In the genomic region with DNA sequence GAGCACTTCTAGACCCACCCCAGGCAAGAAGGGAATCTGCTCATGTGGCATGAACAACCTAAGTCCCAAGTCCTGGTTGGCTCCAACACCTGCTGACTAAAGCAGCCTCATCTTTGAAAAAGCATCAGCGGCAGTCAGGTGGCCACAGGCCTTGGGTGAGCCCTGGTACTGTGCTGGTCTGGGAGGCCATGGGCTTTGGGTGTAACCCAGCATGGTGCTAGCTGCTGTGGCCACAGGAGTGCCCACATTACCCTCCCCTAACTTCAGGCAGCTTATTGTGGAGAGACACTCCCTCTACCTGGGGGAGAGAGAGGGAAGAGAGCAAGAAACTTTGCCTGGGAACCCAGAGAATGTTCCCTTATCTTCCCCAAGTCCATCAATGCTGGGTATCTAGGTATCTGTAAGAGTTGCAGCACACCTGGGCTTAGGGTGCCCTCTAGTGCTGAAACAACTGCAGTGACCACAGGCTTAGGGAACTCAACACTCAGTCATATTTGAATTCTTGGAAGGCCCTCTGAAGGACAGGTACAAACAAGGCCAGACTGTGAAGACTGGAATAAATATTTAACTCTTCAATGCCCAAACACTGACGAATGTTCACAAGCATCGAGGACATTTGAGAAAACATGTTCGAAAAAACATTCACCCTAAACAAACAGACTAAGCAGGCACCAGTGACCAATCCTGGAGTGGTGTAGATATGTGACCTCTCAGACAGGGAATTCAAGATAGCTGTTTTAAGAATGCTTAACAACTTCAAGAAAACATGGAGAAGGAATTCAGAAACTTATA, we compare ENCODE assay signal across 8 cellular contexts.
DNase-seq lines count a peak whose midpoint lies in the region; ATAC-seq and TF ChIP-seq lines count a peak whose summit lies in the region.

No MANE protein-coding gene starts in this region.

- no peaks in the 10 kb centered on the region for H3K79me2 ChIP-seq in OCI-LY1 (ENCODE audit: insufficient read depth, low read length)
- H3K79me2 ChIP-seq in fibroblast of lung (ENCODE audit: control insufficient read depth, insufficient read depth, low read length) = peaks cover 3% of the 10 kb centered on the region

- H3K9me2 ChIP-seq in OCI-LY1 (ENCODE audit: low read depth, low read length) = no peaks in the 10 kb centered on the region

- H3K4me1 Mint-ChIP-seq in stimulated activated naive CD8-positive, alpha-beta T cell treated with anti-CD3 and anti-CD28 coated beads, Interleukin-15, amount 100 ng/mL, for 72 hours = no peaks in the 10 kb centered on the region
- H3K4me1 Mint-ChIP-seq in activated T-helper 1 cell treated with anti-CD3 and anti-CD28 coated beads, Interleukin-12 subunit alpha, Interleukin-12 subunit beta, Interleukin-2, Interleukin-4 antibody, amounts not matched to agents 30 ng/mL and 10 ng/mL and 1 ng/mL, durations not matched to agents 14 hours and 24 hours and 36 hours (ENCODE audit: low read depth) = peaks cover 2% of the 10 kb centered on the region

- H3K27me3 Mint-ChIP-seq in stimulated activated naive CD8-positive, alpha-beta T cell treated with anti-CD3 and anti-CD28 coated beads, Interleukin-15, amount 100 ng/mL, for 72 hours = no peaks in the 10 kb centered on the region
- H3K27me3 Mint-ChIP-seq in activated T-helper 1 cell treated with anti-CD3 and anti-CD28 coated beads, Interleukin-12 subunit alpha, Interleukin-12 subunit beta, Interleukin-2, Interleukin-4 antibody, amounts not matched to agents 30 ng/mL and 10 ng/mL and 1 ng/mL, durations not matched to agents 14 hours and 24 hours and 36 hours (ENCODE audit: insufficient read depth) = no peaks in the 10 kb centered on the region

- DNase-seq in stimulated activated naive CD8-positive, alpha-beta T cell treated with anti-CD3 and anti-CD28 coated beads, Interleukin-15, amount 100 ng/mL, for 72 hours = no peak
- no peak for DNase-seq in stimulated activated naive CD8-positive, alpha-beta T cell treated with anti-CD3 and anti-CD28 coated beads, Interleukin-15, Interleukin-2, amounts not matched to agents 100 U/mL and 50 U/mL, for 24 hours
- DNase-seq in fibroblast of lung (ENCODE audit: low read depth in 2 of 2) = peak in 1 of 2 donors; percentile 38
- no peak for DNase-seq in activated CD4-positive, CD25-positive, alpha-beta regulatory T cell (lab: John Stamatoyannopoulos, UW)
- DNase-seq in GF-D8 (lab: John Stamatoyannopoulos, UW) = no peak
- no peak for DNase-seq in activated T-helper 1 cell treated with anti-CD3 and anti-CD28 coated beads, Interleukin-12 subunit alpha, Interleukin-12 subunit beta, Interleukin-2, Interleukin-4 antibody, amounts not matched to agents 30 ng/mL and 10 ng/mL and 1 ng/mL, durations not matched to agents 14 hours and 24 hours and 36 hours (ENCODE audit: low spot score)

- H3F3A ChIP-seq in OCI-LY1 (ENCODE audit: insufficient read depth, low read length) = no peaks in the 10 kb centered on the region

- H3K4me3 ChIP-seq in OCI-LY1 (ENCODE audit: low read depth, low read length, poor library complexity, severe bottlenecking) (no peak overlapping the region), fibroblast of lung (replicated peaks in 1 of 4; ENCODE audit: control extremely low read depth in 1 of 4, insufficient read depth in 1 of 4, low read depth in 3 of 4, low read length in 4 of 4) (no peak overlapping the region)

- H3K27ac ChIP-seq in OCI-LY1 (ENCODE audit: low read depth, low read length, poor library complexity, severe bottlenecking) (no peak overlapping the region), fibroblast of lung (ENCODE audit: insufficient read depth, low read length) (no peak overlapping the region)

- H3K4me2 ChIP-seq in OCI-LY1 (ENCODE audit: low read length) = no peak overlapping the region
- no peak overlapping the region for H3K4me2 ChIP-seq in fibroblast of lung (ENCODE audit: extremely low read depth, insufficient read depth, low read length)

- H4K20me1 ChIP-seq in OCI-LY1 (ENCODE audit: insufficient read depth, low read length) = no peaks in the 10 kb centered on the region
- no peaks in the 10 kb centered on the region for H4K20me1 ChIP-seq in fibroblast of lung (ENCODE audit: control insufficient read depth, extremely low read depth, insufficient read depth, low read length)

- H3K27me3 ChIP-seq in OCI-LY1 (ENCODE audit: insufficient read depth, low read length) (no peaks in the 10 kb centered on the region), fibroblast of lung (ENCODE audit: control insufficient read depth, insufficient read depth, low read length) (no peaks in the 10 kb centered on the region)

- H3K36me3 ChIP-seq in OCI-LY1 (ENCODE audit: insufficient read depth, low read length) = peaks cover 81% of the 10 kb centered on the region
- H3K36me3 ChIP-seq in fibroblast of lung (ENCODE audit: control insufficient read depth, insufficient read depth, low read length) = peaks cover 4% of the 10 kb centered on the region

- ATAC-seq in stimulated activated naive CD8-positive, alpha-beta T cell treated with anti-CD3 and anti-CD28 coated beads, Interleukin-15, amount 100 ng/mL, for 72 hours = peak; percentile 67
- no peak for ATAC-seq in stimulated activated naive CD8-positive, alpha-beta T cell treated with anti-CD3 and anti-CD28 coated beads, Interleukin-15, Interleukin-2, amounts not matched to agents 100 U/mL and 50 U/mL, for 24 hours
- ATAC-seq in GM19035 (IDR thresholded peaks at IDR 0.05; ENCODE audit: unreplicated experiment) = no peak

- H3K27ac Mint-ChIP-seq in stimulated activated naive CD8-positive, alpha-beta T cell treated with anti-CD3 and anti-CD28 coated beads, Interleukin-15, amount 100 ng/mL, for 72 hours = peak overlapping the region in 1 of 2 donors; percentile 23
- no peak overlapping the region for H3K27ac Mint-ChIP-seq in activated T-helper 1 cell treated with anti-CD3 and anti-CD28 coated beads, Interleukin-12 subunit alpha, Interleukin-12 subunit beta, Interleukin-2, Interleukin-4 antibody, amounts not matched to agents 30 ng/mL and 10 ng/mL and 1 ng/mL, durations not matched to agents 14 hours and 24 hours and 36 hours

- H3K4me1 ChIP-seq in OCI-LY1 (ENCODE audit: insufficient read depth, low read length, severe bottlenecking) (no peaks in the 10 kb centered on the region), fibroblast of lung (ENCODE audit: control insufficient read depth, extremely low read depth, insufficient read depth, low read length) (no peaks in the 10 kb centered on the region)

- peaks cover 75% of the 10 kb centered on the region for H3K36me3 Mint-ChIP-seq in activated T-helper 1 cell treated with anti-CD3 and anti-CD28 coated beads, Interleukin-12 subunit alpha, Interleukin-12 subunit beta, Interleukin-2, Interleukin-4 antibody, amounts not matched to agents 30 ng/mL and 10 ng/mL and 1 ng/mL, durations not matched to agents 14 hours and 24 hours and 36 hours (ENCODE audit: low read depth)

- H3K9me3 ChIP-seq in OCI-LY1 (ENCODE audit: low read length) = peaks cover 8% of the 10 kb centered on the region; the same call in 1 of the 2 replicates
- no peaks in the 10 kb centered on the region for H3K9me3 ChIP-seq in fibroblast of lung (ENCODE audit: control insufficient read depth, insufficient read depth, low read depth, low read length)

- intact Hi-C loops in activated T-helper 1 cell treated with anti-CD3 and anti-CD28 coated beads, Interleukin-12 subunit alpha, Interleukin-12 subunit beta, Interleukin-2, Interleukin-4 antibody, amounts not matched to agents 30 ng/mL and 10 ng/mL and 1 ng/mL, durations not matched to agents 14 hours and 24 hours and 36 hours (cut with micrococcal nuclease) = no loop called here

- H3K9me3 Mint-ChIP-seq in stimulated activated naive CD8-positive, alpha-beta T cell treated with anti-CD3 and anti-CD28 coated beads, Interleukin-15, amount 100 ng/mL, for 72 hours = peaks cover 25 to 36% of the 10 kb centered on the region in 2 donors
- H3K9me3 Mint-ChIP-seq in activated T-helper 1 cell treated with anti-CD3 and anti-CD28 coated beads, Interleukin-12 subunit alpha, Interleukin-12 subunit beta, Interleukin-2, Interleukin-4 antibody, amounts not matched to agents 30 ng/mL and 10 ng/mL and 1 ng/mL, durations not matched to agents 14 hours and 24 hours and 36 hours = peaks cover 35% of the 10 kb centered on the region

- TF ChIP-seq CTCF in OCI-LY1 (IDR thresholded peaks at IDR 0.05; ENCODE audit: low read length) (peak; percentile 70), fibroblast of lung (conservative IDR thresholded peaks at IDR 0.05 in 1 of 2, IDR thresholded peaks at IDR 0.05 in 1 of 2; ENCODE audit: low read depth in 1 of 2, low read length in 2 of 2) (peak; percentile 26 to 47)

- no peak overlapping the region for H3K9ac ChIP-seq in OCI-LY1 (ENCODE audit: low read length)
- no peak overlapping the region for H3K9ac ChIP-seq in fibroblast of lung (ENCODE audit: insufficient read depth, low read length)

- H2AFZ ChIP-seq in OCI-LY1 (ENCODE audit: low read length) = no peak overlapping the region
- H2AFZ ChIP-seq in fibroblast of lung (ENCODE audit: low read length) = no peak overlapping the region

- H3K4me3 Mint-ChIP-seq in stimulated activated naive CD8-positive, alpha-beta T cell treated with anti-CD3 and anti-CD28 coated beads, Interleukin-15, amount 100 ng/mL, for 72 hours = no peak overlapping the region
- no peak overlapping the region for H3K4me3 Mint-ChIP-seq in activated T-helper 1 cell treated with anti-CD3 and anti-CD28 coated beads, Interleukin-12 subunit alpha, Interleukin-12 subunit beta, Interleukin-2, Interleukin-4 antibody, amounts not matched to agents 30 ng/mL and 10 ng/mL and 1 ng/mL, durations not matched to agents 14 hours and 24 hours and 36 hours
